11 cellular contexts compared by ENCODE assay signal in genomic region chr10:73968101-73968515, GRCh38. TPM values are rescaled to one million over a fixed set of nuclear protein-coding genes. Genes with fewer than 3 reads are reported as not detected.
DNase-seq lines count a peak whose midpoint lies in the region; ATAC-seq and TF ChIP-seq lines count a peak whose summit lies in the region.
"Had no signal": no experiment of that assay in that cellular context is flagged by ENCODE, and none has a peak within 500 bp of the region (broad histone marks: within the 10 kb centered on the region; RNA-seq: fewer than 3 reads in every experiment).

No MANE protein-coding gene starts in this region.

- 55% methylated on average over 5 of the region's 5 CpGs for WGBS in right cardiac atrium

- CTCF ChIA-PET in naive thymus-derived CD4-positive, alpha-beta T cell (lab: Charles Lee), result interaction anchor here (0.7 to 1.0 kb wide), 2 partner anchors 8 to 12 kb away, joined by 3 to 5 read pairs; no protein-coding TSS in a partner anchor

- intact Hi-C loops in right cardiac atrium (cut with DNase I), result no loop called here
- intact Hi-C loops in Right ventricle myocardium inferior (cut with DNase I), result no loop called here
- intact Hi-C loops in dendritic cell treated with granulocyte-macrophage colony-stimulating factor and Interleukin-4, amounts not matched to agents 40 ng/mL and 50 ng/mL, for 4 days (cut with micrococcal nuclease), result no loop called here
- intact Hi-C loops in naive thymus-derived CD4-positive, alpha-beta T cell (cut with micrococcal nuclease), result no loop called here
- intact Hi-C loops in mucosa of descending colon (cut with DNase I, micrococcal nuclease), result no loop called here

- peaks cover 39% of the 10 kb centered on the region for H3K4me1 Mint-ChIP-seq in dendritic cell treated with granulocyte-macrophage colony-stimulating factor and Interleukin-4, amounts not matched to agents 40 ng/mL and 50 ng/mL, for 4 days (ENCODE audit: low read depth)
- H3K4me1 Mint-ChIP-seq in naive thymus-derived CD4-positive, alpha-beta T cell, result peaks cover 0 to 10% (median 8%) of the 10 kb centered on the region in 7 donors

- H3K9me3 ChIP-seq in right cardiac atrium (ENCODE audit: control insufficient read depth, low read length) (no peaks in the 10 kb centered on the region), mucosa of descending colon (no peaks in the 10 kb centered on the region)
- H3K9me3 ChIP-seq in naive thymus-derived CD4-positive, alpha-beta T cell (ENCODE audit: control insufficient read depth in 2 of 3, low read length in 3 of 3), result no peaks in the 10 kb centered on the region

- H3K27me3 Mint-ChIP-seq in dendritic cell treated with granulocyte-macrophage colony-stimulating factor and Interleukin-4, amounts not matched to agents 40 ng/mL and 50 ng/mL, for 4 days, result no peaks in the 10 kb centered on the region
- H3K27me3 Mint-ChIP-seq in naive thymus-derived CD4-positive, alpha-beta T cell, result peaks cover 0 to 18% (median 0%) of the 10 kb centered on the region in 5 donors

- ATAC-seq in right cardiac atrium (no peak), Right ventricle myocardium inferior (no peak), mucosa of descending colon (no peak), GM21825 (IDR thresholded peaks at IDR 0.05; ENCODE audit: unreplicated experiment) (no peak)
- ATAC-seq in naive thymus-derived CD4-positive, alpha-beta T cell, result peak; percentile 55

- H3K4me3 ChIP-seq in right cardiac atrium (ENCODE audit: low read length) (no peak overlapping the region), mucosa of descending colon (no peak overlapping the region)
- no peak overlapping the region for H3K4me3 ChIP-seq in naive thymus-derived CD4-positive, alpha-beta T cell (ENCODE audit: low read length)
- H3K4me3 ChIP-seq: SK-N-MC had no signal

- peak in 2 of 3 donors; percentile 68 to 71 for DNase-seq in right cardiac atrium
- DNase-seq in Right ventricle myocardium inferior (ENCODE audit: missing footprints), result no peak
- no peak for DNase-seq in naive thymus-derived CD4-positive, alpha-beta T cell
- no peak for DNase-seq in mucosa of descending colon
- no peak for DNase-seq in GOT3 (lab: John Stamatoyannopoulos, UW)
- no peak for DNase-seq in MV-4-11 (lab: John Stamatoyannopoulos, UW)
- DNase-seq: cortex of kidney, NCI-H146 had no signal

- H3K4me1 ChIP-seq in right cardiac atrium (ENCODE audit: control insufficient read depth, insufficient read depth, low read length) (peaks cover 4% of the 10 kb centered on the region), mucosa of descending colon (ENCODE audit: low read depth) (peaks cover 4% of the 10 kb centered on the region)
- peaks cover 0 to 9% of the 10 kb centered on the region in 2 donors for H3K4me1 ChIP-seq in naive thymus-derived CD4-positive, alpha-beta T cell (ENCODE audit: control insufficient read depth in 2 of 2, insufficient read depth in 2 of 2, low read length in 2 of 2)

- no peaks in the 10 kb centered on the region for H3K36me3 ChIP-seq in naive thymus-derived CD4-positive, alpha-beta T cell (ENCODE audit: control insufficient read depth in 2 of 3, insufficient read depth in 3 of 3, low read length in 3 of 3)
- no peaks in the 10 kb centered on the region for H3K36me3 ChIP-seq in mucosa of descending colon (ENCODE audit: low read depth)

- no peaks in the 10 kb centered on the region for H3K27me3 ChIP-seq in right cardiac atrium (ENCODE audit: control insufficient read depth, insufficient read depth)
- H3K27me3 ChIP-seq in naive thymus-derived CD4-positive, alpha-beta T cell (ENCODE audit: control insufficient read depth in 2 of 2, insufficient read depth in 2 of 2, low read length in 2 of 2), result no peaks in the 10 kb centered on the region

- peak overlapping the region; percentile 74 for H3K27ac Mint-ChIP-seq in dendritic cell treated with granulocyte-macrophage colony-stimulating factor and Interleukin-4, amounts not matched to agents 40 ng/mL and 50 ng/mL, for 4 days
- H3K27ac Mint-ChIP-seq in naive thymus-derived CD4-positive, alpha-beta T cell, result peak overlapping the region in 1 of 9 donors; percentile 15

- H3K4me3 Mint-ChIP-seq in dendritic cell treated with granulocyte-macrophage colony-stimulating factor and Interleukin-4, amounts not matched to agents 40 ng/mL and 50 ng/mL, for 4 days, result no peak overlapping the region
- H3K4me3 Mint-ChIP-seq in naive thymus-derived CD4-positive, alpha-beta T cell, result peak overlapping the region in 1 of 10 donors; percentile 3

- POLR2A ChIA-PET in naive thymus-derived CD4-positive, alpha-beta T cell (lab: Charles Lee), result interaction anchor here (1.5 kb wide), 1 partner anchor 9 kb away, joined by 7 read pairs; no protein-coding TSS in a partner anchor

- no peak overlapping the region for H3K27ac ChIP-seq in right cardiac atrium (ENCODE audit: low read length)
- H3K27ac ChIP-seq in naive thymus-derived CD4-positive, alpha-beta T cell (ENCODE audit: low read depth, low read length), result no peak overlapping the region
- H3K27ac ChIP-seq: SK-N-MC had no signal

- H3K36me3 Mint-ChIP-seq in dendritic cell treated with granulocyte-macrophage colony-stimulating factor and Interleukin-4, amounts not matched to agents 40 ng/mL and 50 ng/mL, for 4 days (ENCODE audit: low read depth), result no peaks in the 10 kb centered on the region
- H3K36me3 Mint-ChIP-seq in naive thymus-derived CD4-positive, alpha-beta T cell, result no peaks in the 10 kb centered on the region

- H3K9me3 Mint-ChIP-seq in dendritic cell treated with granulocyte-macrophage colony-stimulating factor and Interleukin-4, amounts not matched to agents 40 ng/mL and 50 ng/mL, for 4 days, result no peaks in the 10 kb centered on the region
- no peaks in the 10 kb centered on the region for H3K9me3 Mint-ChIP-seq in naive thymus-derived CD4-positive, alpha-beta T cell

- TF ChIP-seq CTCF in mucosa of descending colon (IDR thresholded peaks at IDR 0.05), result no peak

RNA-seq across cellular contexts. Expression of gene VCL, which starts 29.8 kb away (rescaled TPM):
- total RNA-seq in right cardiac atrium, result 100 to 1,000 TPM; 203 to 246 (median 224) TPM
- 74.6 TPM for polyA plus RNA-seq in right cardiac atrium
- 237 TPM for total RNA-seq in Right ventricle myocardium inferior
- 10 to 100 TPM in 4 of 5 experiments, 1 to 10 TPM in 1; 9.0 to 67.7 (median 21.6) TPM for total RNA-seq in naive thymus-derived CD4-positive, alpha-beta T cell
- polyA plus RNA-seq in naive thymus-derived CD4-positive, alpha-beta T cell, result 10 to 100 TPM; 12.5 to 16.5 TPM
- total RNA-seq in mucosa of descending colon, result 100 to 1,000 TPM; 114 to 292 (median 117) TPM

RNA-seq across cellular contexts. Expression of gene PLAU, which starts 57.2 kb away (rescaled TPM):
- total RNA-seq in right cardiac atrium (1 to 10 TPM; 4.8 to 7.1 (median 5.6) TPM), Right ventricle myocardium inferior (8.5 TPM), mucosa of descending colon (10 to 100 TPM in 1 of 3 donors, 1 to 10 TPM in 2; 4.6 to 10.3 (median 5.8) TPM)
- polyA plus RNA-seq in right cardiac atrium, result 7.0 TPM
- under 1 TPM; 0.42 to 0.97 (median 0.78) TPM for total RNA-seq in naive thymus-derived CD4-positive, alpha-beta T cell
- polyA plus RNA-seq in naive thymus-derived CD4-positive, alpha-beta T cell, result not detected

Comparison
In these comparisons a context has a peak if more than half of its experiments do, and no peak if none do; other contexts are left out.
1. DNase-seq: peak in right cardiac atrium (2 of 3); none in Right ventricle myocardium inferior (single experiment), naive thymus-derived CD4-positive, alpha-beta T cell (0 of 9), mucosa of descending colon (0 of 3), GOT3 (single experiment) and MV-4-11 (single experiment).